Comparison of ENCODE assay signal across 8 cellular contexts in genomic region chr19:38899447-38900219, GRCh38. TPM values are rescaled to one million over a fixed set of nuclear protein-coding genes. Genes with fewer than 3 reads are reported as not detected.
DNase-seq lines count a peak whose midpoint lies in the region; ATAC-seq and TF ChIP-seq lines count a peak whose summit lies in the region.

A gene with protein sequence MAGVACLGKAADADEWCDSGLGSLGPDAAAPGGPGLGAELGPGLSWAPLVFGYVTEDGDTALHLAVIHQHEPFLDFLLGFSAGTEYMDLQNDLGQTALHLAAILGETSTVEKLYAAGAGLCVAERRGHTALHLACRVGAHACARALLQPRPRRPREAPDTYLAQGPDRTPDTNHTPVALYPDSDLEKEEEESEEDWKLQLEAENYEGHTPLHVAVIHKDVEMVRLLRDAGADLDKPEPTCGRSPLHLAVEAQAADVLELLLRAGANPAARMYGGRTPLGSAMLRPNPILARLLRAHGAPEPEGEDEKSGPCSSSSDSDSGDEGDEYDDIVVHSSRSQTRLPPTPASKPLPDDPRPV (plus strand): TSS chr19:38899969. CDS start chr19:38900033, 64 bp downstream.
TSS of gene SIRT2 (minus strand) at chr19:38899618. CDS start at chr19:38899521, 97 bp downstream.

- intact Hi-C loops in activated CD4-positive, alpha-beta memory T cell treated with anti-CD3 and anti-CD28 coated beads for 36 hours (cut with micrococcal nuclease) = loop anchor here (1.0 to 2.0 kb wide), 3 partner anchors 31 to 69 kb away; partner anchors contain the start of genes ECH1, MRPS12 and SARS2
- intact Hi-C loops in dorsolateral prefrontal cortex (cut with DNase I) = loop anchor here (1.0 to 5.0 kb wide), 4 partner anchors 31 to 67 kb away; partner anchors contain the start of genes ECH1 (in 2 of the 2), MRPS12 (in 1 of the 2) and SARS2 (in 1 of the 2)

- no peaks in the 10 kb centered on the region for H3K36me3 ChIP-seq in liver (ENCODE audit: control insufficient read depth in 4 of 4, insufficient read depth in 3 of 4, low read depth in 1 of 4, low read length in 3 of 4)

- H3K27me3 ChIP-seq in dorsolateral prefrontal cortex = no peaks in the 10 kb centered on the region
- H3K27me3 ChIP-seq in liver (ENCODE audit: control insufficient read depth in 4 of 4, insufficient read depth in 4 of 4, low read length in 3 of 4) = no peaks in the 10 kb centered on the region

- TF ChIP-seq CTCF in dorsolateral prefrontal cortex (IDR thresholded peaks at IDR 0.05 in 54 of 56, conservative IDR thresholded peaks at IDR 0.05 in 2 of 56; ENCODE audit: low read depth in 1 of 56, partially characterized antibody in 56 of 56) (peak in 47 of 56 donors; percentile 9 to 65 (median 36)), liver (IDR thresholded peaks at IDR 0.05; ENCODE audit: low read depth, low read length, missing input control) (no peak)

- H3K36me3 Mint-ChIP-seq in activated CD4-positive, alpha-beta memory T cell treated with anti-CD3 and anti-CD28 coated beads for 36 hours = peaks cover 13% of the 10 kb centered on the region

- peak; percentile 55 to 58 for TF ChIP-seq RAD21 in liver (IDR thresholded peaks at IDR 0.05)

- peak within 1 kb of the TSS; percentile 87 for H3K27ac Mint-ChIP-seq in activated CD4-positive, alpha-beta memory T cell treated with anti-CD3 and anti-CD28 coated beads for 36 hours

- CTCF ChIA-PET in activated CD4-positive, alpha-beta memory T cell treated with anti-CD3 and anti-CD28 coated beads for 36 hours (lab: Charles Lee) = interaction anchor here (0.7 to 3.9 kb wide), 8 partner anchors 12 to 574 kb away, joined by 3 to 56 read pairs (median 6); partner anchors contain the start of genes FAM98C, MRPS12 and SARS2

- no peaks in the 10 kb centered on the region for H3K9me3 Mint-ChIP-seq in activated CD4-positive, alpha-beta memory T cell treated with anti-CD3 and anti-CD28 coated beads for 36 hours

- peaks cover 4 to 38% (median 17%) of the 10 kb centered on the region in 4 donors for H3K4me1 ChIP-seq in liver (ENCODE audit: control insufficient read depth in 4 of 4, insufficient read depth in 4 of 4, low read length in 3 of 4)

- peak within 1 kb of the TSS; percentile 77 to 100 (median 96) for H3K4me3 ChIP-seq in dorsolateral prefrontal cortex
- H3K4me3 ChIP-seq in liver (ENCODE audit: low read depth in 1 of 3, low read length in 3 of 3) = peak within 1 kb of the TSS; percentile 81 to 88 (median 86)

- POLR2A ChIA-PET in activated CD4-positive, alpha-beta memory T cell treated with anti-CD3 and anti-CD28 coated beads for 36 hours (lab: Charles Lee) = interaction anchor here (0.9 to 1.6 kb wide), 7 partner anchors 14 to 240 kb away, joined by 3 to 6 read pairs (median 4); partner anchors contain the start of genes MRPS12, RINL and SARS2

- peak; percentile 91 for ATAC-seq in GM19438 (IDR thresholded peaks at IDR 0.05; ENCODE audit: low read depth, unreplicated experiment)
- peak; percentile 75 for ATAC-seq in HG03575 (IDR thresholded peaks at IDR 0.05; ENCODE audit: extremely low read depth, insufficient number of reproducible peaks, low FRiP score, unreplicated experiment)

- WGBS in liver = under 1% methylated on average over 65 of the region's 65 CpGs

- no peaks in the 10 kb centered on the region for H3K27me3 Mint-ChIP-seq in activated CD4-positive, alpha-beta memory T cell treated with anti-CD3 and anti-CD28 coated beads for 36 hours

- peaks cover 33% of the 10 kb centered on the region for H3K4me1 Mint-ChIP-seq in activated CD4-positive, alpha-beta memory T cell treated with anti-CD3 and anti-CD28 coated beads for 36 hours (ENCODE audit: low read depth)

- H3K9ac ChIP-seq in liver (ENCODE audit: low read depth in 1 of 2, low read length in 2 of 2) = peak within 1 kb of the TSS; percentile 83 to 91

- H3K9me3 ChIP-seq in liver (ENCODE audit: control insufficient read depth in 4 of 4, low read length in 3 of 4) = no peaks in the 10 kb centered on the region

- H3K27ac ChIP-seq in dorsolateral prefrontal cortex = peak within 1 kb of the TSS; percentile 83 to 100 (median 97)
- H3K27ac ChIP-seq in liver (ENCODE audit: low read depth in 1 of 2, low read length in 2 of 2) = peak within 1 kb of the TSS; percentile 93 to 95

- DNase-seq in CD1c-positive myeloid dendritic cell (ENCODE audit: extremely low spot score) (peak; percentile 100), NCI-H82 treated with DMSO at 0.1 percent for 48 hours (lab: John Stamatoyannopoulos, UW; ENCODE audit: unreplicated experiment) (peak; percentile 100), dorsolateral prefrontal cortex (peak; percentile 99 to 100 (median 100))
- peak; percentile 100 for DNase-seq in activated CD4-positive, alpha-beta memory T cell treated with anti-CD3 and anti-CD28 coated beads for 36 hours
- DNase-seq in stimulated activated CD4-positive, alpha-beta T cell treated with anti-CD3 and anti-CD28 coated beads, Interleukin-4, amount 100 ng/mL, for 24 hours = peak; percentile 100

- H3K4me3 Mint-ChIP-seq in activated CD4-positive, alpha-beta memory T cell treated with anti-CD3 and anti-CD28 coated beads for 36 hours = peak within 1 kb of the TSS; percentile 95

TF ChIP-seq in liver, 16 proteins besides CTCF, POLR2A, EP300 and RAD21:
- no peak for TF ChIP-seq NR2F2 (IDR thresholded peaks at IDR 0.05)
- TF ChIP-seq SP1 (IDR thresholded peaks at IDR 0.05) = peak; percentile 98
- TF ChIP-seq HNF4A (conservative IDR thresholded peaks at IDR 0.05) = peak; percentile 45 to 48
- TF ChIP-seq, protein P1, sequence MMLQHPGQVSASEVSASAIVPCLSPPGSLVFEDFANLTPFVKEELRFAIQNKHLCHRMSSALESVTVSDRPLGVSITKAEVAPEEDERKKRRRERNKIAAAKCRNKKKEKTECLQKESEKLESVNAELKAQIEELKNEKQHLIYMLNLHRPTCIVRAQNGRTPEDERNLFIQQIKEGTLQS (IDR thresholded peaks at IDR 0.05) = peak; percentile 39
- peak; percentile 86 for TF ChIP-seq TAF1 (conservative IDR thresholded peaks at IDR 0.05)
- peak; percentile 73 for TF ChIP-seq FOXA1 (IDR thresholded peaks at IDR 0.05)
- TF ChIP-seq FOXA2 (IDR thresholded peaks at IDR 0.05) = peak; percentile 36
- peak; percentile 83 for TF ChIP-seq REST (IDR thresholded peaks at IDR 0.05)
- TF ChIP-seq HNF4G (IDR thresholded peaks at IDR 0.05) = no peak
- peak; percentile 40 to 66 for TF ChIP-seq EGR1 (IDR thresholded peaks at IDR 0.05; ENCODE audit: low read depth in 2 of 2)
- TF ChIP-seq YY1 (IDR thresholded peaks at IDR 0.05) = peak; percentile 100
- TF ChIP-seq, protein P2, sequence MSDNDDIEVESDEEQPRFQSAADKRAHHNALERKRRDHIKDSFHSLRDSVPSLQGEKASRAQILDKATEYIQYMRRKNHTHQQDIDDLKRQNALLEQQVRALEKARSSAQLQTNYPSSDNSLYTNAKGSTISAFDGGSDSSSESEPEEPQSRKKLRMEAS (IDR thresholded peaks at IDR 0.05) = peak; percentile 89
- peak; percentile 41 to 87 for TF ChIP-seq GABPA (IDR thresholded peaks at IDR 0.05 in 1 of 2, conservative IDR thresholded peaks at IDR 0.05 in 1 of 2)
- TF ChIP-seq RXRA (IDR thresholded peaks at IDR 0.05) = peak; percentile 58 to 60
- peak; percentile 95 for TF ChIP-seq ZBTB33 (IDR thresholded peaks at IDR 0.05)
- TF ChIP-seq JUND (IDR thresholded peaks at IDR 0.05) = peak; percentile 39 to 77

RNA-seq across cellular contexts. Expression of the first gene that starts in this region (rescaled TPM):
- total RNA-seq in activated CD4-positive, alpha-beta memory T cell treated with anti-CD3 and anti-CD28 coated beads for 36 hours = 10 to 100 TPM; 49.6 to 53.4 TPM
- total RNA-seq in dorsolateral prefrontal cortex (10 to 100 TPM; 15.4 to 37.9 (median 22.5) TPM), liver (10 to 100 TPM; 10.0 to 19.7 TPM)
- 10 to 100 TPM in 1 of 2 donors, 1 to 10 TPM in 1; 8.0 to 25.4 TPM for polyA plus RNA-seq in liver

RNA-seq across cellular contexts. Expression of gene SIRT2, which starts in this region (rescaled TPM):
- 10 to 100 TPM; 23.5 to 24.6 TPM for total RNA-seq in activated CD4-positive, alpha-beta memory T cell treated with anti-CD3 and anti-CD28 coated beads for 36 hours
- 100 to 1,000 TPM; 113 to 397 (median 166) TPM for total RNA-seq in dorsolateral prefrontal cortex
- 10 to 100 TPM; 21.8 to 42.2 TPM for total RNA-seq in liver
- 10 to 100 TPM; 26.1 to 27.6 TPM for polyA plus RNA-seq in liver

Comparison
In these comparisons a context has a peak if more than half of its experiments do, and no peak if none do; other contexts are left out.
1. Peak in every context shown above with its lines: DNase-seq, ATAC-seq, H3K4me3 ChIP-seq and H3K27ac ChIP-seq.